ENCODE assay signal across 1 cellular context in genomic region chr1:103107696-103108524, GRCh38.
TF ChIP-seq lines count a peak whose summit lies in the region.

Gene COL11A1 (minus strand): TSS chr1:103108522. CDS start chr1:103108178, 344 bp downstream.

TF ChIP-seq in WTC11, 78 proteins besides CTCF, POLR2A, EP300 and RAD21 (continued from another document):
- TF ChIP-seq, protein P1, sequence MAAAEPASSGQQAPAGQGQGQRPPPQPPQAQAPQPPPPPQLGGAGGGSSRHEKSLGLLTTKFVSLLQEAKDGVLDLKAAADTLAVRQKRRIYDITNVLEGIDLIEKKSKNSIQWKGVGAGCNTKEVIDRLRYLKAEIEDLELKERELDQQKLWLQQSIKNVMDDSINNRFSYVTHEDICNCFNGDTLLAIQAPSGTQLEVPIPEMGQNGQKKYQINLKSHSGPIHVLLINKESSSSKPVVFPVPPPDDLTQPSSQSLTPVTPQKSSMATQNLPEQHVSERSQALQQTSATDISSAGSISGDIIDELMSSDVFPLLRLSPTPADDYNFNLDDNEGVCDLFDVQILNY (CRISPR knock-in tag; IDR thresholded peaks at IDR 0.05) = no peak
- TF ChIP-seq, protein P2, sequence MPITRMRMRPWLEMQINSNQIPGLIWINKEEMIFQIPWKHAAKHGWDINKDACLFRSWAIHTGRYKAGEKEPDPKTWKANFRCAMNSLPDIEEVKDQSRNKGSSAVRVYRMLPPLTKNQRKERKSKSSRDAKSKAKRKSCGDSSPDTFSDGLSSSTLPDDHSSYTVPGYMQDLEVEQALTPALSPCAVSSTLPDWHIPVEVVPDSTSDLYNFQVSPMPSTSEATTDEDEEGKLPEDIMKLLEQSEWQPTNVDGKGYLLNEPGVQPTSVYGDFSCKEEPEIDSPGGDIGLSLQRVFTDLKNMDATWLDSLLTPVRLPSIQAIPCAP (CRISPR knock-in tag; IDR thresholded peaks at IDR 0.05) = no peak
- TF ChIP-seq HMGA2 (CRISPR knock-in tag; IDR thresholded peaks at IDR 0.05) = no peak
- TF ChIP-seq CREM (CRISPR knock-in tag; IDR thresholded peaks at IDR 0.05) = no peak
- TF ChIP-seq USF2 (CRISPR knock-in tag; IDR thresholded peaks at IDR 0.05) = no peak
